8 cellular contexts compared by ENCODE assay signal in genomic region chr7:6008668-6009611, GRCh38. TPM values are rescaled to one million over a fixed set of nuclear protein-coding genes. Genes with fewer than 3 reads are reported as not detected.
DNase-seq lines count a peak whose midpoint lies in the region; ATAC-seq and TF ChIP-seq lines count a peak whose summit lies in the region.

Gene AIMP2 (plus strand): TSS chr7:6009272. CDS start chr7:6009364, 92 bp downstream.
Gene PMS2 (minus strand): TSS chr7:6009049. CDS start chr7:6009019, 30 bp downstream.

- no peaks in the 10 kb centered on the region for H3K9me3 ChIP-seq in mucosa of descending colon

- H3K27me3 Mint-ChIP-seq in IgD-negative memory B cell = no peaks in the 10 kb centered on the region

- no peaks in the 10 kb centered on the region for H3K9me3 Mint-ChIP-seq in IgD-negative memory B cell

- peaks cover 4% of the 10 kb centered on the region for H3K36me3 ChIP-seq in mucosa of descending colon (ENCODE audit: low read depth)

- DNase-seq in DMS153 treated with DMSO at 0.1 percent for 48 hours (lab: John Stamatoyannopoulos, UW; ENCODE audit: unreplicated experiment) = peak; percentile 99
- peak; percentile 79 for DNase-seq in OCI-M2 (lab: John Stamatoyannopoulos, UW; ENCODE audit: unreplicated experiment)
- DNase-seq in activated T-cell treated with anti-CD3 and anti-CD28 coated beads for 4 hours = peak; percentile 96
- peak; percentile 98 for DNase-seq in epithelial cell of esophagus (ENCODE audit: low read depth)
- DNase-seq in mucosa of descending colon = peak; percentile 98 to 100 (median 98)
- DNase-seq in stimulated activated CD8-positive, alpha-beta memory T cell treated with anti-CD3 and anti-CD28 coated beads, Interleukin-4, amount 100 ng/mL, for 24 hours (ENCODE audit: low read depth) = peak; percentile 93

- intact Hi-C loops in mucosa of descending colon (cut with DNase I, micrococcal nuclease) = no loop called here

- no peaks in the 10 kb centered on the region for H3K36me3 Mint-ChIP-seq in IgD-negative memory B cell

- ATAC-seq in GM21529 (IDR thresholded peaks at IDR 0.05; ENCODE audit: unreplicated experiment) = peak; percentile 92
- ATAC-seq in mucosa of descending colon = peak; percentile 91

- peaks cover 21% of the 10 kb centered on the region for H3K4me1 ChIP-seq in mucosa of descending colon (ENCODE audit: low read depth)

- H3K4me3 Mint-ChIP-seq in IgD-negative memory B cell = peak within 1 kb of the TSS; percentile 92 to 98 (median 97)

- H3K4me3 ChIP-seq in epithelial cell of esophagus (ENCODE audit: low read length) = peak within 1 kb of the TSS; percentile 89
- H3K4me3 ChIP-seq in mucosa of descending colon = peak within 1 kb of the TSS; percentile 48

- H3K4me1 Mint-ChIP-seq in IgD-negative memory B cell = peaks cover 18 to 32% (median 24%) of the 10 kb centered on the region in 3 donors

- H3K27ac Mint-ChIP-seq in IgD-negative memory B cell = peak within 1 kb of the TSS; percentile 95 to 97 (median 96)

- TF ChIP-seq CTCF in epithelial cell of esophagus (IDR thresholded peaks at IDR 0.05; ENCODE audit: insufficient read depth, low read depth, low read length, missing control alignments) = no peak
- TF ChIP-seq CTCF in mucosa of descending colon (IDR thresholded peaks at IDR 0.05) = no peak

RNA-seq across cellular contexts. Expression of gene AIMP2, which starts in this region (rescaled TPM):
- polyA plus RNA-seq in IgD-negative memory B cell = 25.9 TPM
- total RNA-seq in mucosa of descending colon = 10 to 100 TPM; 29.4 to 47.3 (median 36.7) TPM

RNA-seq across cellular contexts. Expression of gene PMS2, which starts in this region (rescaled TPM):
- 14.2 TPM for polyA plus RNA-seq in IgD-negative memory B cell
- total RNA-seq in mucosa of descending colon = 10 to 100 TPM in 2 of 3 donors, 1 to 10 TPM in 1; 9.8 to 12.4 (median 12.1) TPM

Comparison
In these comparisons a context has a peak if more than half of its experiments do, and no peak if none do; other contexts are left out.
1. Peak in every context shown above with its lines: DNase-seq, ATAC-seq and H3K4me3 ChIP-seq.